ENCODE assay signal across 2 cellular contexts in the genomic region with DNA sequence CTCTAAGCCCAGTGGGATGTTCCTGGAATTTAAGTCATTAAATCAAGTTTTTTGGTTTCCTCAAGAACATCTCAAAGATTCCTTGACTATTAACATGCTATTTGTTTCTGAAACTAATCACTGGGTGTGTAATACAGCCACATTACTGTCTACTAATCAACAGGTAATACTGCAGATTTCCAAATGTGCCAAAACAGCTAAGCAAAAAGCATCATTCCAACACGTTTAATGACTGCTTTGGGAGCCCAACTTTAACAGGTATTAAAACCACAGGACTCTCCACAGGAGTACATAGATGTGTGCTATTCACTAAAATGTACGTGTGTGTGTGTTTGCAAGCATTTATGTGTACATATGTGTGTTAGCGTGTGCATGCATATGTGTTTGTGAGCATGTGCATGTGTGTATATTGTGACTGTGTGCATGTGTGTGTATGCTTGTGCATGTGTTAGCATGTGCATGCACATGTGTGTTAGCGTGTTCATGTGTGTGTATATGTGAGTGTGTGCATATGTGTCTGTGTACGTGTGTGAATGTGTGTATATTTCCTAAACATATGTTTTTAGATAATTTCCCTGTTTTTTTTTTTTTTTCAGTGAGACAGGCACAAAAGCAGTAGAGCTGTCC.
TF ChIP-seq lines count a peak whose summit lies in the region.

No MANE protein-coding gene starts in this region.

TF ChIP-seq in HEK293, 187 proteins besides CTCF, POLR2A, EP300 and RAD21 (continued from another document):
- TF ChIP-seq, protein P1, sequence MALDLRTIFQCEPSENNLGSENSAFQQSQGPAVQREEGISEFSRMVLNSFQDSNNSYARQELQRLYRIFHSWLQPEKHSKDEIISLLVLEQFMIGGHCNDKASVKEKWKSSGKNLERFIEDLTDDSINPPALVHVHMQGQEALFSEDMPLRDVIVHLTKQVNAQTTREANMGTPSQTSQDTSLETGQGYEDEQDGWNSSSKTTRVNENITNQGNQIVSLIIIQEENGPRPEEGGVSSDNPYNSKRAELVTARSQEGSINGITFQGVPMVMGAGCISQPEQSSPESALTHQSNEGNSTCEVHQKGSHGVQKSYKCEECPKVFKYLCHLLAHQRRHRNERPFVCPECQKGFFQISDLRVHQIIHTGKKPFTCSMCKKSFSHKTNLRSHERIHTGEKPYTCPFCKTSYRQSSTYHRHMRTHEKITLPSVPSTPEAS (tag by site-specific recombination; IDR thresholded peaks at IDR 0.05), result peak; percentile 71; the same call in 1 of the 2 replicates
- 0 out of 2 replicates have a peak, but pooled peaks have one; percentile 58 for TF ChIP-seq SCRT1 (tag by site-specific recombination; IDR thresholded peaks at IDR 0.05; ENCODE audit: borderline replicate concordance)

TF ChIP-seq in GM12878, 131 proteins besides CTCF, POLR2A, EP300 and RAD21 (continued from another document):
- TF ChIP-seq, protein P2, sequence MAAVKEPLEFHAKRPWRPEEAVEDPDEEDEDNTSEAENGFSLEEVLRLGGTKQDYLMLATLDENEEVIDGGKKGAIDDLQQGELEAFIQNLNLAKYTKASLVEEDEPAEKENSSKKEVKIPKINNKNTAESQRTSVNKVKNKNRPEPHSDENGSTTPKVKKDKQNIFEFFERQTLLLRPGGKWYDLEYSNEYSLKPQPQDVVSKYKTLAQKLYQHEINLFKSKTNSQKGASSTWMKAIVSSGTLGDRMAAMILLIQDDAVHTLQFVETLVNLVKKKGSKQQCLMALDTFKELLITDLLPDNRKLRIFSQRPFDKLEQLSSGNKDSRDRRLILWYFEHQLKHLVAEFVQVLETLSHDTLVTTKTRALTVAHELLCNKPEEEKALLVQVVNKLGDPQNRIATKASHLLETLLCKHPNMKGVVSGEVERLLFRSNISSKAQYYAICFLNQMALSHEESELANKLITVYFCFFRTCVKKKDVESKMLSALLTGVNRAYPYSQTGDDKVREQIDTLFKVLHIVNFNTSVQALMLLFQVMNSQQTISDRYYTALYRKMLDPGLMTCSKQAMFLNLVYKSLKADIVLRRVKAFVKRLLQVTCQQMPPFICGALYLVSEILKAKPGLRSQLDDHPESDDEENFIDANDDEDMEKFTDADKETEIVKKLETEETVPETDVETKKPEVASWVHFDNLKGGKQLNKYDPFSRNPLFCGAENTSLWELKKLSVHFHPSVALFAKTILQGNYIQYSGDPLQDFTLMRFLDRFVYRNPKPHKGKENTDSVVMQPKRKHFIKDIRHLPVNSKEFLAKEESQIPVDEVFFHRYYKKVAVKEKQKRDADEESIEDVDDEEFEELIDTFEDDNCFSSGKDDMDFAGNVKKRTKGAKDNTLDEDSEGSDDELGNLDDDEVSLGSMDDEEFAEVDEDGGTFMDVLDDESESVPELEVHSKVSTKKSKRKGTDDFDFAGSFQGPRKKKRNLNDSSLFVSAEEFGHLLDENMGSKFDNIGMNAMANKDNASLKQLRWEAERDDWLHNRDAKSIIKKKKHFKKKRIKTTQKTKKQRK (IDR thresholded peaks at IDR 0.05; ENCODE audit: low read depth, low read length), result no peak
- TF ChIP-seq, protein P3, sequence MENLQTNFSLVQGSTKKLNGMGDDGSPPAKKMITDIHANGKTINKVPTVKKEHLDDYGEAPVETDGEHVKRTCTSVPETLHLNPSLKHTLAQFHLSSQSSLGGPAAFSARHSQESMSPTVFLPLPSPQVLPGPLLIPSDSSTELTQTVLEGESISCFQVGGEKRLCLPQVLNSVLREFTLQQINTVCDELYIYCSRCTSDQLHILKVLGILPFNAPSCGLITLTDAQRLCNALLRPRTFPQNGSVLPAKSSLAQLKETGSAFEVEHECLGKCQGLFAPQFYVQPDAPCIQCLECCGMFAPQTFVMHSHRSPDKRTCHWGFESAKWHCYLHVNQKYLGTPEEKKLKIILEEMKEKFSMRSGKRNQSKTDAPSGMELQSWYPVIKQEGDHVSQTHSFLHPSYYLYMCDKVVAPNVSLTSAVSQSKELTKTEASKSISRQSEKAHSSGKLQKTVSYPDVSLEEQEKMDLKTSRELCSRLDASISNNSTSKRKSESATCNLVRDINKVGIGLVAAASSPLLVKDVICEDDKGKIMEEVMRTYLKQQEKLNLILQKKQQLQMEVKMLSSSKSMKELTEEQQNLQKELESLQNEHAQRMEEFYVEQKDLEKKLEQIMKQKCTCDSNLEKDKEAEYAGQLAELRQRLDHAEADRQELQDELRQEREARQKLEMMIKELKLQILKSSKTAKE (IDR thresholded peaks at IDR 0.05; ENCODE audit: low read depth, poor library complexity, severe bottlenecking), result no peak
- TF ChIP-seq SP1 (IDR thresholded peaks at IDR 0.05; ENCODE audit: low read depth, low read length) (no peak), POLR2AphosphoS5 (IDR thresholded peaks at IDR 0.05; ENCODE audit: low read length) (no peak), ZBED1 (IDR thresholded peaks at IDR 0.05; ENCODE audit: borderline replicate concordance) (no peak), RCOR1 (conservative IDR thresholded peaks at IDR 0.05; ENCODE audit: low read depth, low read length) (no peak), CHD1 (IDR thresholded peaks at IDR 0.05; ENCODE audit: low read depth, low read length) (no peak)
- TF ChIP-seq, protein P4, sequence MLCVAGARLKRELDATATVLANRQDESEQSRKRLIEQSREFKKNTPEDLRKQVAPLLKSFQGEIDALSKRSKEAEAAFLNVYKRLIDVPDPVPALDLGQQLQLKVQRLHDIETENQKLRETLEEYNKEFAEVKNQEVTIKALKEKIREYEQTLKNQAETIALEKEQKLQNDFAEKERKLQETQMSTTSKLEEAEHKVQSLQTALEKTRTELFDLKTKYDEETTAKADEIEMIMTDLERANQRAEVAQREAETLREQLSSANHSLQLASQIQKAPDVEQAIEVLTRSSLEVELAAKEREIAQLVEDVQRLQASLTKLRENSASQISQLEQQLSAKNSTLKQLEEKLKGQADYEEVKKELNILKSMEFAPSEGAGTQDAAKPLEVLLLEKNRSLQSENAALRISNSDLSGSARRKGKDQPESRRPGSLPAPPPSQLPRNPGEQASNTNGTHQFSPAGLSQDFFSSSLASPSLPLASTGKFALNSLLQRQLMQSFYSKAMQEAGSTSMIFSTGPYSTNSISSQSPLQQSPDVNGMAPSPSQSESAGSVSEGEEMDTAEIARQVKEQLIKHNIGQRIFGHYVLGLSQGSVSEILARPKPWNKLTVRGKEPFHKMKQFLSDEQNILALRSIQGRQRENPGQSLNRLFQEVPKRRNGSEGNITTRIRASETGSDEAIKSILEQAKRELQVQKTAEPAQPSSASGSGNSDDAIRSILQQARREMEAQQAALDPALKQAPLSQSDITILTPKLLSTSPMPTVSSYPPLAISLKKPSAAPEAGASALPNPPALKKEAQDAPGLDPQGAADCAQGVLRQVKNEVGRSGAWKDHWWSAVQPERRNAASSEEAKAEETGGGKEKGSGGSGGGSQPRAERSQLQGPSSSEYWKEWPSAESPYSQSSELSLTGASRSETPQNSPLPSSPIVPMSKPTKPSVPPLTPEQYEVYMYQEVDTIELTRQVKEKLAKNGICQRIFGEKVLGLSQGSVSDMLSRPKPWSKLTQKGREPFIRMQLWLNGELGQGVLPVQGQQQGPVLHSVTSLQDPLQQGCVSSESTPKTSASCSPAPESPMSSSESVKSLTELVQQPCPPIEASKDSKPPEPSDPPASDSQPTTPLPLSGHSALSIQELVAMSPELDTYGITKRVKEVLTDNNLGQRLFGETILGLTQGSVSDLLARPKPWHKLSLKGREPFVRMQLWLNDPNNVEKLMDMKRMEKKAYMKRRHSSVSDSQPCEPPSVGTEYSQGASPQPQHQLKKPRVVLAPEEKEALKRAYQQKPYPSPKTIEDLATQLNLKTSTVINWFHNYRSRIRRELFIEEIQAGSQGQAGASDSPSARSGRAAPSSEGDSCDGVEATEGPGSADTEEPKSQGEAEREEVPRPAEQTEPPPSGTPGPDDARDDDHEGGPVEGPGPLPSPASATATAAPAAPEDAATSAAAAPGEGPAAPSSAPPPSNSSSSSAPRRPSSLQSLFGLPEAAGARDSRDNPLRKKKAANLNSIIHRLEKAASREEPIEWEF (IDR thresholded peaks at IDR 0.05; ENCODE audit: insufficient replicate concordance, low read depth, low read length), result no peak
